Comparison of ENCODE assay signal across 25 cellular contexts in the genomic region with DNA sequence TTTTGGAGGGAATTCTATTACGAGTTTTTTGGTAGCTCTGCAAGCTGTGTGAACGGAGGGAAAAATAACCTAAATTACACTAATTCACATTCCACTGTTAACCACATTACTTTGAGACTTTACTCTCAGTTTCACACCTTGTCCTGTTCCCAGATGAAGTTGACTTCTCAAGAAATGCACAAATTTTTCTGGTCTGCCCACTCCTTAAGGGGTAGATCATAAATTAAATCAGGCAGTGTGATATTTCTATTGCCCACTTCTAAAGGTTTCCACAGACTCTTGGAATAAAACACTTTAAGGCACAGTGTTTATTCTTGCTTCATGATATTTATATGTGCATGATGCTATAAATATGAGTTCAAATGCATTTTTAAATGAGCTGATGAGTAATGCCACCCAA.
"Had no signal": no experiment of that assay in that cellular context is flagged by ENCODE, and none has a peak within 500 bp of the region (broad histone marks: within the 10 kb centered on the region; RNA-seq: fewer than 3 reads in every experiment).

No MANE protein-coding gene starts in this region.

- FAIRE-seq: endometrium, islet of Langerhans, small intestine, urothelium cell line had no signal

- H3K4me1 ChIP-seq: neural progenitor cell had no signal

- H2AFZ ChIP-seq: neural progenitor cell had no signal

- H3K27ac Mint-ChIP-seq: natural killer cell treated with Interleukin-12 subunit alpha and Interleukin-12 subunit beta and Interleukin-15 and Interleukin-18, amount 100 ng/mL, for 72 hours; neural progenitor cell; progenitor cell of endocrine pancreas; type B pancreatic cell had no signal

- H3K27ac ChIP-seq: esophagus muscularis mucosa, gastrocnemius medialis, heart right ventricle, neural progenitor cell, ovary, stomach had no signal

- H3K27me3 Mint-ChIP-seq: natural killer cell treated with Interleukin-12 subunit alpha and Interleukin-12 subunit beta and Interleukin-15 and Interleukin-18, amount 100 ng/mL, for 72 hours; progenitor cell of endocrine pancreas; type B pancreatic cell had no signal

- H3K36me3 Mint-ChIP-seq: natural killer cell treated with Interleukin-12 subunit alpha and Interleukin-12 subunit beta and Interleukin-15 and Interleukin-18, amount 100 ng/mL, for 72 hours; neural progenitor cell; type B pancreatic cell had no signal

- H3K9ac ChIP-seq: neural progenitor cell had no signal

- H3K4me2 ChIP-seq: neural progenitor cell had no signal

- H3K4me3 ChIP-seq: dorsolateral prefrontal cortex, esophagus muscularis mucosa, gastrocnemius medialis, heart right ventricle, neural progenitor cell, ovary, stomach had no signal

- H3K36me3 ChIP-seq: esophagus muscularis mucosa, gastrocnemius medialis, heart right ventricle, neural progenitor cell, ovary, stomach had no signal

- DNase-seq: cortex of kidney; dorsolateral prefrontal cortex; effector memory CD4-positive, alpha-beta T cell; gastrocnemius medialis; heart right ventricle; hypothalamus; kidney glomerular epithelial cell; mammary epithelial cell; nucleus accumbens; ovary; right cardiac atrium; small intestine; stimulated activated CD4-positive, alpha-beta T cell treated with anti-CD3 and anti-CD28 coated beads, Interleukin-12 subunit alpha, Interleukin-12 subunit beta, amount 100 ng/mL, for 4 hours; stimulated activated CD4-positive, alpha-beta T cell treated with anti-CD3 and anti-CD28 coated beads, Interleukin-2, amount 100 ng/mL, for 48 hours; stomach; substantia nigra had no signal

- H3K4me1 Mint-ChIP-seq: neural progenitor cell had no signal

- ATAC-seq: gastrocnemius medialis; heart right ventricle; left lobe of liver; natural killer cell treated with Interleukin-12 subunit alpha and Interleukin-12 subunit beta and Interleukin-15 and Interleukin-18, amount 100 ng/mL, for 72 hours; right cardiac atrium had no signal

- H3K27me3 ChIP-seq: dorsolateral prefrontal cortex, esophagus muscularis mucosa, gastrocnemius medialis, heart right ventricle, neural progenitor cell, ovary, stomach had no signal

- H3K9me3 ChIP-seq: esophagus muscularis mucosa, gastrocnemius medialis, heart right ventricle, ovary, stomach had no signal

- H3K4me3 Mint-ChIP-seq: natural killer cell treated with Interleukin-12 subunit alpha and Interleukin-12 subunit beta and Interleukin-15 and Interleukin-18, amount 100 ng/mL, for 72 hours; neural progenitor cell; type B pancreatic cell had no signal
